7 cellular contexts compared by ENCODE assay signal in genomic region chr15:94287794-94288246, GRCh38. TPM values are rescaled to one million over a fixed set of nuclear protein-coding genes. Genes with fewer than 3 reads are reported as not detected.
DNase-seq lines count a peak whose midpoint lies in the region; ATAC-seq and TF ChIP-seq lines count a peak whose summit lies in the region.

No MANE protein-coding gene starts in this region.

- TF ChIP-seq CTCF in left lung (IDR thresholded peaks at IDR 0.05) (no peak), body of pancreas (IDR thresholded peaks at IDR 0.05) (no peak), foreskin fibroblast (IDR thresholded peaks at IDR 0.05; ENCODE audit: low read depth, low read length) (no peak)

- peak; percentile 80 for DNase-seq in NOMO-1 treated with dmso at 0.1 percent for 144 hours (lab: John Stamatoyannopoulos, UW; ENCODE audit: unreplicated experiment)
- DNase-seq in left lung = no peak
- no peak for DNase-seq in body of pancreas
- no peak for DNase-seq in H4 (ENCODE audit: low spot score)
- DNase-seq in foreskin fibroblast = no peak

- ATAC-seq in GM18873 (IDR thresholded peaks at IDR 0.05; ENCODE audit: low FRiP score, unreplicated experiment) (peak; percentile 94), HG02610 (IDR thresholded peaks at IDR 0.05; ENCODE audit: unreplicated experiment) (peak; percentile 97), left lung (peak; percentile 60), body of pancreas (no peak)

- H3K27ac ChIP-seq in left lung (no peak overlapping the region), body of pancreas (no peak overlapping the region)

- no peak for TF ChIP-seq POLR2A in body of pancreas (IDR thresholded peaks at IDR 0.05)

- H3K27me3 ChIP-seq in left lung (no peaks in the 10 kb centered on the region), body of pancreas (no peaks in the 10 kb centered on the region)

- H3K4me1 ChIP-seq in left lung (peaks cover 0 to 31% of the 10 kb centered on the region in 2 donors), body of pancreas (peaks cover 2% of the 10 kb centered on the region)

- no peak overlapping the region for H3K4me3 ChIP-seq in left lung
- H3K4me3 ChIP-seq in body of pancreas = no peak overlapping the region
- no peak overlapping the region for H3K4me3 ChIP-seq in foreskin fibroblast (ENCODE audit: low read depth in 1 of 2, low read length in 2 of 2)

- H3K36me3 ChIP-seq in left lung = no peaks in the 10 kb centered on the region
- H3K36me3 ChIP-seq in body of pancreas (replicated peaks in 1 of 2; ENCODE audit: insufficient read depth in 1 of 2, low read depth in 2 of 2) = no peaks in the 10 kb centered on the region

- WGBS in body of pancreas, 2 donors = 56 to 82% methylated on average over 4 of the region's 4 CpGs

- intact Hi-C loops in left lung (cut with DNase I) (no loop called here), body of pancreas (cut with DNase I) (no loop called here)

- H3K9me3 ChIP-seq in left lung = peaks cover 0 to 6% of the 10 kb centered on the region in 2 donors
- H3K9me3 ChIP-seq in body of pancreas = no peaks in the 10 kb centered on the region

RNA-seq across cellular contexts. Expression of gene MCTP2, which starts 56.5 kb away (rescaled TPM):
- total RNA-seq in left lung (10 to 100 TPM; 33.2 to 38.8 TPM), body of pancreas (10 to 100 TPM; 28.5 to 31.6 TPM)
- 27.0 and 36.1 TPM in 2 replicates for total RNA-seq in H4 (2014; rRNA removed; shearing (Covaris generic))
